In the genomic region with DNA sequence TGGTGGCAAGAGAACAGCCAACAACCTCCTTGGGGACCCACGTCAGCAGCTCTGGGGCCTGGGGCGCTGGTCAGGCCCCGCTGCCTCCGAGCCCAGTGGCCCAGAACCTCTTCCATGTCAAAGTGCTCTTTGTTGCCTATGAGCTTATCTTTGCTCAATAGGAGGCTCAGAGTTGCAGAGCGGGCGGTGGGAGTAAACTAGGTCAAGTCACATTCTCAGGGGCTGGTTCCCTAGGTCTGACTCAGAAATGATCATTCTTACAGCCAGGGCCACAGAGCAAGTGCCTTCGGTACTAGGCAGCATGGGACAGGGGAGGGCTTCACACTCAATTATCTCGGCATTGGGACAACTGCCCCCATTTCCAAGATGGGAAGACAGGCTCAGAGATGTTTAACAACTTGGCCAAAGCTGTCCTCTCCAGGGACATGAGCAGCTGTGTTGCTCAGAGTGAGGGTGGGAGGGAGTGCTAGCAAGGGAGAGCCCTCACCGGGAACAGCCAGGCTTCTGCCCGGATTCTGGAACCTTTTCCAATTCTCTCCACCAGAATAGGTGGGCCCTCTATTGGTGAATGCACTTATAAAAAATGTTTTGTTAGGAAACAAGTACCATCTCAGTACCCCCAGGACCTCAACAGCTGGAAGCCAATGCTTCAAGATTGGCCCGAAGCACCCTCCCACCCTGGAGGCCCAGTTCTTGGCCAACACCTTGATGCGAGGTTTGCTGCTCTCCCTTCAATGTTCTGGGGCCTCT, we compare ENCODE assay signal across 15 cellular contexts. TPM values are rescaled to one million over a fixed set of nuclear protein-coding genes. Genes with fewer than 3 reads are reported as not detected.
DNase-seq lines count a peak whose midpoint lies in the region; ATAC-seq and TF ChIP-seq lines count a peak whose summit lies in the region.
"Had no signal": no experiment of that assay in that cellular context is flagged by ENCODE, and none has a peak within 500 bp of the region (broad histone marks: within the 10 kb centered on the region; RNA-seq: fewer than 3 reads in every experiment).

No MANE protein-coding gene starts in this region.

- no peak overlapping the region for H3K4me3 ChIP-seq in endodermal cell (ENCODE audit: low read length)

- H3K27ac ChIP-seq in endodermal cell (ENCODE audit: low read depth, low read length) = no peak overlapping the region

- peaks cover 52% of the 10 kb centered on the region for H3K36me3 Mint-ChIP-seq in endodermal cell (ENCODE audit: low read depth)
- no peaks in the 10 kb centered on the region for H3K36me3 Mint-ChIP-seq in naive B cell
- H3K36me3 Mint-ChIP-seq: activated naive CD8-positive, alpha-beta T cell treated with anti-CD3 and anti-CD28 coated beads for 36 hours had no signal

- DNase-seq in AG20443 (ENCODE audit: low spot score) (peak; percentile 58), GOT3 (lab: John Stamatoyannopoulos, UW) (peak; percentile 5), endodermal cell (peak; percentile 41), naive B cell (no peak), UCSD-AML1 (lab: John Stamatoyannopoulos, UW; ENCODE audit: unreplicated experiment) (no peak), NCI-H1436 (lab: John Stamatoyannopoulos, UW) (no peak), T-helper 9 cell (no peak)
- DNase-seq: activated naive CD8-positive, alpha-beta T cell treated with anti-CD3 and anti-CD28 coated beads for 36 hours; NCI-H2081 had no signal

- H3K27me3 Mint-ChIP-seq in endodermal cell (ENCODE audit: insufficient read depth) = no peaks in the 10 kb centered on the region
- no peaks in the 10 kb centered on the region for H3K27me3 Mint-ChIP-seq in naive B cell
- H3K27me3 Mint-ChIP-seq: activated naive CD8-positive, alpha-beta T cell treated with anti-CD3 and anti-CD28 coated beads for 36 hours had no signal

- H3K27ac Mint-ChIP-seq in endodermal cell (peak overlapping the region; percentile 58), naive B cell (peak overlapping the region in 5 of 6 donors; percentile 28 to 91 (median 70))
- H3K27ac Mint-ChIP-seq: activated naive CD8-positive, alpha-beta T cell treated with anti-CD3 and anti-CD28 coated beads for 36 hours had no signal

- H3K4me1 Mint-ChIP-seq in endodermal cell (no peaks in the 10 kb centered on the region), naive B cell (peaks cover 29 to 49% (median 45%) of the 10 kb centered on the region in 3 donors)

- H3K27me3 ChIP-seq in endodermal cell (ENCODE audit: control insufficient read depth, insufficient read depth, low read length, poor library complexity, severe bottlenecking) = no peaks in the 10 kb centered on the region

- H3K4me1 ChIP-seq in endodermal cell (ENCODE audit: control insufficient read depth, insufficient read depth, low read length) = no peaks in the 10 kb centered on the region

- 90 to 96% methylated on average over 4 to 12 of the region's 12 CpGs for WGBS in endodermal cell (ENCODE audit: insufficient coverage in 1 of 2, insufficient read length in 1 of 2), 2 experiments

- ATAC-seq in naive B cell (ENCODE audit: low read depth in 2 of 2) = peak; percentile 51 to 57
- ATAC-seq in GM21515 (IDR thresholded peaks at IDR 0.05; ENCODE audit: unreplicated experiment) = no peak
- ATAC-seq: activated CD4-positive, CD25-positive, alpha-beta regulatory T cell treated with anti-CD3 and anti-CD28 coated beads, Interleukin-2, amount 50 U/mL, for 24 hours had no signal

- H3K4me3 Mint-ChIP-seq in endodermal cell (no peak overlapping the region), naive B cell (peak overlapping the region in 1 of 8 donors; percentile 32)
- H3K4me3 Mint-ChIP-seq: activated naive CD8-positive, alpha-beta T cell treated with anti-CD3 and anti-CD28 coated beads for 36 hours had no signal

- no peak overlapping the region for H3K9ac ChIP-seq in endodermal cell (ENCODE audit: extremely low read depth, low read length, poor library complexity, severe bottlenecking)

- no peaks in the 10 kb centered on the region for H3K9me3 Mint-ChIP-seq in endodermal cell
- H3K9me3 Mint-ChIP-seq in naive B cell = no peaks in the 10 kb centered on the region
- H3K9me3 Mint-ChIP-seq: activated naive CD8-positive, alpha-beta T cell treated with anti-CD3 and anti-CD28 coated beads for 36 hours had no signal

- no peak for TF ChIP-seq CTCF in endodermal cell (conservative IDR thresholded peaks at IDR 0.05)

- no peaks in the 10 kb centered on the region for H3K9me3 ChIP-seq in endodermal cell (ENCODE audit: control insufficient read depth, low read length)

- peaks cover 62% of the 10 kb centered on the region for H3K36me3 ChIP-seq in endodermal cell (ENCODE audit: control insufficient read depth, insufficient read depth, low read length)

RNA-seq across cellular contexts. Expression of a gene that starts 11.9 kb away (rescaled TPM):
- 100 to 1,000 TPM; 234 to 263 TPM for total RNA-seq in endodermal cell
- 114 TPM for polyA plus RNA-seq in endodermal cell (2013, experiment 1 of 2)
- 95.7 TPM for polyA plus RNA-seq in endodermal cell (2013, experiment 2 of 2)
- polyA plus RNA-seq in naive B cell (ENCODE audit: low read depth in 6 of 6) = 10 to 100 TPM in 1 of 6 donors, 1 to 10 TPM in 5; 1.8 to 13.3 (median 3.3) TPM

RNA-seq across cellular contexts. Expression of a gene that starts 28.8 kb away (rescaled TPM):
- total RNA-seq in endodermal cell = not detected
- polyA plus RNA-seq in endodermal cell (2013, experiment 1 of 2) = not detected
- not detected for polyA plus RNA-seq in endodermal cell (2013, experiment 2 of 2)
- not detected for polyA plus RNA-seq in naive B cell (ENCODE audit: low read depth in 6 of 6)
- total RNA-seq: activated naive CD8-positive, alpha-beta T cell treated with anti-CD3 and anti-CD28 coated beads for 36 hours; endothelial cell of umbilical vein; pulmonary artery endothelial cell; RPMI7951 had no signal
- polyA plus RNA-seq: AG04450, endothelial cell of umbilical vein had no signal

RNA-seq across cellular contexts. Expression of a gene that starts 55.4 kb away (rescaled TPM):
- total RNA-seq in endodermal cell = 100 to 1,000 TPM in 1 of 2 donors, 10 to 100 TPM in 1; 94.8 to 103 TPM
- 84.2 TPM for polyA plus RNA-seq in endodermal cell (2013, experiment 1 of 2)
- polyA plus RNA-seq in endodermal cell (2013, experiment 2 of 2) = 82.6 TPM
- 10 to 100 TPM; 12.7 to 25.0 (median 18.7) TPM for polyA plus RNA-seq in naive B cell (ENCODE audit: low read depth in 6 of 6)

Comparison
In these comparisons a context has a peak if more than half of its experiments do, and no peak if none do; other contexts are left out.
1. DNase-seq: peak in AG20443 (single experiment), GOT3 (single experiment) and endodermal cell (single experiment); none in naive B cell (single experiment), UCSD-AML1 (single experiment), NCI-H1436 (single experiment) and T-helper 9 cell (single experiment).